In the genomic region with DNA sequence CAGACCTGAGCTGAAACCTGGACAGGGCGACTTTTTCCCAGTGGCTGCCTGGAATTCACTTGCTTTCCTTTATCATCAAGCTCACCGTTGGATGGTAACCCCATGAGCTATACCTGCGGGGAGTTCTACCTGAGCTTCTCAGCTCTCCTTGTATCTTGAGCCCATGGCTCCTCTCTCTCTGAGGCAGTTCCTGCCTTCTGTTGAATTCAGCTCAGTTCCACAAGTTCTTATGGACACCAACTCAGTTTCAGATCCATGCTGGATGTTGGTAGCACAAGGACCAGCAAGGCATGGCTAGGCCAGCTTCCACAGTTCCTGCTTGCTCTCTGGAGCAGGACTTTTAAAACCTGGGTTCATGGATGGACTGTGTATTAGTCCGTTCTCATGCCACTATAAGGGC, we compare ENCODE assay signal across 32 cellular contexts.
"Had no signal": no experiment of that assay in that cellular context is flagged by ENCODE, and none has a peak within 500 bp of the region (broad histone marks: within the 10 kb centered on the region; RNA-seq: fewer than 3 reads in every experiment).

No MANE protein-coding gene starts in this region.

- H3K4me3 Mint-ChIP-seq: activated B cell treated with CpG ODN at 0.5 μM for 24 hours; activated CD8-positive, alpha-beta memory T cell treated with anti-CD3 and anti-CD28 coated beads, Interleukin-2, amount 10 ng/mL, durations not matched to agents 7 days and 5 days; activated CD8-positive, alpha-beta T cell treated with anti-CD3 and anti-CD28 coated beads for 36 hours; activated naive CD4-positive, alpha-beta T cell treated with anti-CD3 and anti-CD28 coated beads, Interleukin-2, amount 10 ng/mL, durations not matched to agents 7 days and 5 days; activated naive CD8-positive, alpha-beta T cell treated with anti-CD3 and anti-CD28 coated beads, Interleukin-2, amount 10 ng/mL, durations not matched to agents 7 days and 5 days; activated T-cell treated with anti-CD3 and anti-CD28 coated beads, Interleukin-2, amount 50 U/mL, for 24 hours; activated T-cell treated with anti-CD3 and anti-CD28 coated beads, Interleukin-2, amount 50 U/mL, for 72 hours; brain; central memory CD8-positive, alpha-beta T cell; dendritic cell treated with granulocyte-macrophage colony-stimulating factor and Interleukin-4, amounts not matched to agents 40 ng/mL and 50 ng/mL, for 4 days; endodermal cell; T-helper 17 cell; T-helper 2 cell treated with Interferon-gamma antibody and Interleukin-4, amounts not matched to agents 5 μg/mL and 100 μg/mL, for 36 hours had no signal

- H3K9me3 Mint-ChIP-seq: activated B cell treated with CpG ODN at 0.5 μM for 24 hours; activated CD8-positive, alpha-beta T cell treated with anti-CD3 and anti-CD28 coated beads for 36 hours; activated naive CD4-positive, alpha-beta T cell treated with anti-CD3 and anti-CD28 coated beads, Interleukin-2, amount 10 ng/mL, durations not matched to agents 7 days and 5 days; activated naive CD4-positive, alpha-beta T cell treated with anti-CD3 and anti-CD28 coated beads, Interleukin-2, amount 50 U/mL, for 72 hours; activated naive CD8-positive, alpha-beta T cell treated with anti-CD3 and anti-CD28 coated beads, Interleukin-2, amount 10 ng/mL, durations not matched to agents 7 days and 5 days; activated T-cell treated with anti-CD3 and anti-CD28 coated beads, Interleukin-2, amount 50 U/mL, for 24 hours; activated T-cell treated with anti-CD3 and anti-CD28 coated beads, Interleukin-2, amount 50 U/mL, for 72 hours; brain; central memory CD8-positive, alpha-beta T cell; dendritic cell treated with granulocyte-macrophage colony-stimulating factor and Interleukin-4, amounts not matched to agents 40 ng/mL and 50 ng/mL, for 4 days; endodermal cell; T-helper 2 cell treated with Interferon-gamma antibody and Interleukin-4, amounts not matched to agents 5 μg/mL and 100 μg/mL, for 36 hours had no signal

- H3K27ac Mint-ChIP-seq: activated B cell treated with CpG ODN at 0.5 μM for 24 hours; activated CD8-positive, alpha-beta memory T cell treated with anti-CD3 and anti-CD28 coated beads, Interleukin-2, amount 10 ng/mL, durations not matched to agents 7 days and 5 days; activated CD8-positive, alpha-beta T cell treated with anti-CD3 and anti-CD28 coated beads for 36 hours; activated naive CD4-positive, alpha-beta T cell treated with anti-CD3 and anti-CD28 coated beads, Interleukin-2, amount 10 ng/mL, durations not matched to agents 7 days and 5 days; activated naive CD4-positive, alpha-beta T cell treated with anti-CD3 and anti-CD28 coated beads, Interleukin-2, amount 50 U/mL, for 72 hours; activated naive CD8-positive, alpha-beta T cell treated with anti-CD3 and anti-CD28 coated beads, Interleukin-2, amount 10 ng/mL, durations not matched to agents 7 days and 5 days; activated T-cell treated with anti-CD3 and anti-CD28 coated beads, Interleukin-2, amount 50 U/mL, for 24 hours; activated T-cell treated with anti-CD3 and anti-CD28 coated beads, Interleukin-2, amount 50 U/mL, for 72 hours; brain; endodermal cell; T-helper 17 cell; T-helper 2 cell treated with Interferon-gamma antibody and Interleukin-4, amounts not matched to agents 5 μg/mL and 100 μg/mL, for 36 hours had no signal

- DNase-seq: activated B cell treated with CpG ODN at 0.5 μM for 24 hours; activated CD4-positive, alpha-beta T cell treated with anti-CD3 and anti-CD28 coated beads for 48 hours; activated CD4-positive, alpha-beta T cell treated with anti-CD3 and anti-CD28 coated beads, Interleukin-2, amount 50 U/mL, for 1 hour; activated CD4-positive, alpha-beta T cell treated with anti-CD3 and anti-CD28 coated beads, Interleukin-2, amount 50 U/mL, for 48 hours; activated CD8-positive, alpha-beta memory T cell treated with anti-CD3 and anti-CD28 coated beads, Interleukin-2, amount 10 ng/mL, durations not matched to agents 7 days and 5 days; activated CD8-positive, alpha-beta memory T cell treated with anti-CD3 and anti-CD28 coated beads, Interleukin-2, amount 50 U/mL, for 4 hours; activated CD8-positive, alpha-beta T cell treated with anti-CD3 and anti-CD28 coated beads for 36 hours; activated gamma-delta T cell; activated naive CD4-positive, alpha-beta T cell; activated naive CD4-positive, alpha-beta T cell treated with anti-CD3 and anti-CD28 coated beads, Interleukin-2, amount 10 ng/mL, durations not matched to agents 7 days and 5 days; activated naive CD8-positive, alpha-beta T cell treated with anti-CD3 and anti-CD28 coated beads, Interleukin-2, amount 10 ng/mL, durations not matched to agents 7 days and 5 days; activated T-cell treated with anti-CD3 and anti-CD28 coated beads for 4 hours; activated T-cell treated with anti-CD3 and anti-CD28 coated beads, Interleukin-2, amount 50 U/mL, for 24 hours; activated T-cell treated with anti-CD3 and anti-CD28 coated beads, Interleukin-2, amount 50 U/mL, for 72 hours; dorsolateral prefrontal cortex; effector memory CD4-positive, alpha-beta T cell; endodermal cell; foreskin fibroblast; glutamatergic neuron; heart right ventricle; T-helper 1 cell; T-helper 17 cell; WERI-Rb-1 had no signal

- H3K4me3 ChIP-seq: ascending aorta, breast epithelium, coronary artery, dorsolateral prefrontal cortex, heart right ventricle had no signal

- H3K9me3 ChIP-seq: ascending aorta, breast epithelium, heart right ventricle had no signal

- H3K4me1 ChIP-seq: breast epithelium had no signal

- H3K27me3 ChIP-seq: ascending aorta, breast epithelium, dorsolateral prefrontal cortex, heart right ventricle had no signal

- H3K36me3 ChIP-seq: ascending aorta, breast epithelium, heart right ventricle, WERI-Rb-1 had no signal

- H3K4me1 Mint-ChIP-seq: activated B cell treated with CpG ODN at 0.5 μM for 24 hours; brain; central memory CD8-positive, alpha-beta T cell had no signal

- ATAC-seq: activated CD4-positive, CD25-positive, alpha-beta regulatory T cell treated with anti-CD3 and anti-CD28 coated beads, Interleukin-2, amount 50 U/mL, for 24 hours; activated CD8-positive, alpha-beta memory T cell treated with anti-CD3 and anti-CD28 coated beads, Interleukin-2, amount 10 ng/mL, durations not matched to agents 7 days and 5 days; activated CD8-positive, alpha-beta T cell treated with anti-CD3 and anti-CD28 coated beads for 36 hours; activated naive CD4-positive, alpha-beta T cell treated with anti-CD3 and anti-CD28 coated beads, Interleukin-2, amount 50 U/mL, for 72 hours; activated T-cell treated with anti-CD3 and anti-CD28 coated beads, Interleukin-2, amount 50 U/mL, for 72 hours; heart right ventricle; T-helper 17 cell had no signal

- H3K27me3 Mint-ChIP-seq: activated T-cell treated with anti-CD3 and anti-CD28 coated beads, Interleukin-2, amount 50 U/mL, for 24 hours had no signal

- H3K36me3 Mint-ChIP-seq: activated CD8-positive, alpha-beta memory T cell treated with anti-CD3 and anti-CD28 coated beads, Interleukin-2, amount 10 ng/mL, durations not matched to agents 7 days and 5 days; activated naive CD4-positive, alpha-beta T cell treated with anti-CD3 and anti-CD28 coated beads, Interleukin-2, amount 10 ng/mL, durations not matched to agents 7 days and 5 days; activated naive CD4-positive, alpha-beta T cell treated with anti-CD3 and anti-CD28 coated beads, Interleukin-2, amount 50 U/mL, for 72 hours; activated naive CD8-positive, alpha-beta T cell treated with anti-CD3 and anti-CD28 coated beads, Interleukin-2, amount 10 ng/mL, durations not matched to agents 7 days and 5 days; brain had no signal

- H3K27ac ChIP-seq: ascending aorta, breast epithelium, coronary artery, dorsolateral prefrontal cortex, heart right ventricle, WERI-Rb-1 had no signal
